ENCODE assay signal across 2 cellular contexts in the genomic region with DNA sequence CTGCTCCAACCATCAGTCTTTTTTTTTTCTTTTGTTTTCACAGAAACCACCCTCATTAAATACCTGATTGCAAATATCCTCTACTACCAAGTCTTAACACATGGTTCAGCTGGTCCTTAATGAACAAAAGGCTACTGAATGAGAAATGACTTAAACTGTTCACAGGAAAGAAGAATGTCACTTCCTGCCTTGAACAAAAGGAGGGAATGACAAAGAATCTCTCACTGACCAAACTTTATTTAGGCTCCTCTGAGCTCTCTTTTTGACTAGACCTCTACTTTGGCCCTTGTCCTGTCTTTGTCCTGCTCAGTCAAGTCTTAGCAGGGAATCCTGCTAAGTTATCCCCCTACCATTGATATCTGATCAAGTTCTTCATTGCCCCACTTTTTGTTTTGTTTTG.
A peak's percentile ranks its signal among the peaks of the same experiment; 100 is the strongest.
TF ChIP-seq lines count a peak whose summit lies in the region.

No MANE protein-coding gene starts in this region.

TF ChIP-seq in GM23338, 12 proteins besides CTCF, POLR2A, EP300 and RAD21:
- TF ChIP-seq NANOG (IDR thresholded peaks at IDR 0.05; ENCODE audit: borderline replicate concordance): peak; percentile 48; the same call in 1 of the 2 replicates
- no peak for TF ChIP-seq POLR2AphosphoS5 (IDR thresholded peaks at IDR 0.05; ENCODE audit: low read depth)

TF ChIP-seq in endothelial cell of umbilical vein, 7 proteins besides CTCF, POLR2A, EP300 and RAD21:
- TF ChIP-seq POLR2AphosphoS5 (IDR thresholded peaks at IDR 0.05; ENCODE audit: insufficient read depth, low read depth, low read length): no peak
- TF ChIP-seq GATA2 (IDR thresholded peaks at IDR 0.05; ENCODE audit: insufficient read depth, insufficient read length, low read depth, low read length): no peak
- no peak for TF ChIP-seq MYC (IDR thresholded peaks at IDR 0.05; ENCODE audit: low read depth, low read length)
- TF ChIP-seq JUN (IDR thresholded peaks at IDR 0.05; ENCODE audit: borderline replicate concordance, insufficient read depth, insufficient read length, low read depth): no peak
- TF ChIP-seq, protein P1, sequence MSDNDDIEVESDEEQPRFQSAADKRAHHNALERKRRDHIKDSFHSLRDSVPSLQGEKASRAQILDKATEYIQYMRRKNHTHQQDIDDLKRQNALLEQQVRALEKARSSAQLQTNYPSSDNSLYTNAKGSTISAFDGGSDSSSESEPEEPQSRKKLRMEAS (IDR thresholded peaks at IDR 0.05; ENCODE audit: insufficient read depth, insufficient read length): no peak
- no peak for TF ChIP-seq FOS (IDR thresholded peaks at IDR 0.05; ENCODE audit: borderline replicate concordance, insufficient read depth, low read length)
- TF ChIP-seq EZH2 (IDR thresholded peaks at IDR 0.05; ENCODE audit: borderline replicate concordance, low read depth, low read length, severe bottlenecking): no peak
TF ChIP-seq in endothelial cell of umbilical vein: peak in this region for 0.
